34 cellular contexts compared by ENCODE assay signal in genomic region chr17:80203448-80204092, GRCh38. TPM values are rescaled to one million over a fixed set of nuclear protein-coding genes. Genes with fewer than 3 reads are reported as not detected.
A peak's percentile ranks its signal among the peaks of the same experiment; 100 is the strongest.
DNase-seq lines count a peak whose midpoint lies in the region; ATAC-seq, FAIRE-seq and TF ChIP-seq lines count a peak whose summit lies in the region.
"Had no signal": no experiment of that assay in that cellular context is flagged by ENCODE, and none has a peak within 500 bp of the region (broad histone marks: within the 10 kb centered on the region; RNA-seq: fewer than 3 reads in every experiment).

No MANE protein-coding gene starts in this region.

- no peak overlapping the region for H3K4me2 ChIP-seq in A549
- H3K4me2 ChIP-seq in OCI-LY7 (ENCODE audit: low read length): no peak overlapping the region

- BruUV-seq in OCI-LY7 (replicated peaks; lab: Mats Ljungman, UMichigan): no TSS peak

- intact Hi-C loops in OCI-LY7 (cut with micrococcal nuclease; ENCODE audit: unreplicated experiment): no loop called here
- intact Hi-C loops in CD8-positive, alpha-beta T cell (cut with DNase I, micrococcal nuclease): no loop called here

- no peaks in the 10 kb centered on the region for H4K20me1 ChIP-seq in OCI-LY7 (ENCODE audit: insufficient read depth, low read length)

- H3K36me3 ChIP-seq in H7 (replicated peaks; ENCODE audit: control insufficient read depth, insufficient read depth, low read length) (no peaks in the 10 kb centered on the region; the same call in 1 of the 2 replicates), OCI-LY7 (ENCODE audit: insufficient read depth, low read length) (no peaks in the 10 kb centered on the region), endodermal cell (ENCODE audit: control insufficient read depth, insufficient read depth, low read length) (no peaks in the 10 kb centered on the region), tibial nerve (peaks cover 0 to 19% (median 0%) of the 10 kb centered on the region in 3 donors)
- no peaks in the 10 kb centered on the region for H3K36me3 ChIP-seq in CD8-positive, alpha-beta T cell (ENCODE audit: insufficient read depth, low read length)
- H3K36me3 ChIP-seq: neutrophil had no signal

- POLR2A ChIA-PET in A549 (lab: Yijun Ruan, JAX) (interaction anchor here (0.8 kb wide), 1 partner anchor 70 kb away, joined by 3 read pairs; no protein-coding TSS in a partner anchor), OCI-LY7 (lab: Charles Lee) (interaction anchor here (0.6 kb wide), 1 partner anchor 60 kb away, joined by 3 read pairs; no protein-coding TSS in a partner anchor)
- POLR2A ChIA-PET in activated CD4-positive, alpha-beta memory T cell treated with anti-CD3 and anti-CD28 coated beads, Interleukin-2, amount 10 ng/mL, durations not matched to agents 7 days and 5 days (lab: Charles Lee): interaction anchor here (0.9 to 1.4 kb wide), 3 partner anchors 14 to 58 kb away, joined by 3 to 4 read pairs (median 4); no protein-coding TSS in a partner anchor
- POLR2A ChIA-PET in CD8-positive, alpha-beta T cell (lab: Charles Lee): interaction anchor here (0.6 kb wide), 1 partner anchor 95 kb away, joined by 5 read pairs; no protein-coding TSS in a partner anchor

- H3K4me1 Mint-ChIP-seq in endodermal cell: no peaks in the 10 kb centered on the region
- no peaks in the 10 kb centered on the region for H3K4me1 Mint-ChIP-seq in activated CD4-positive, alpha-beta memory T cell treated with anti-CD3 and anti-CD28 coated beads, Interleukin-2, amount 10 ng/mL, durations not matched to agents 7 days and 5 days
- no peaks in the 10 kb centered on the region for H3K4me1 Mint-ChIP-seq in CD8-positive, alpha-beta T cell (ENCODE audit: low read depth)
- H3K4me1 Mint-ChIP-seq: brain had no signal

- H3K9ac ChIP-seq in endodermal cell (ENCODE audit: extremely low read depth, low read length, poor library complexity, severe bottlenecking): no peak overlapping the region

- H3K9me3 ChIP-seq in A549: no peaks in the 10 kb centered on the region
- no peaks in the 10 kb centered on the region for H3K9me3 ChIP-seq in OCI-LY7 (ENCODE audit: low read length)
- H3K9me3 ChIP-seq in endodermal cell (ENCODE audit: control insufficient read depth, low read length): no peaks in the 10 kb centered on the region
- H3K9me3 ChIP-seq in tibial nerve: no peaks in the 10 kb centered on the region
- H3K9me3 ChIP-seq in CD8-positive, alpha-beta T cell (ENCODE audit: low read length): no peaks in the 10 kb centered on the region
- H3K9me3 ChIP-seq: esophagus squamous epithelium, heart right ventricle, neutrophil, tibial artery had no signal

- no peak overlapping the region for H2AFZ ChIP-seq in OCI-LY7 (ENCODE audit: low read length)

- peaks cover 6% of the 10 kb centered on the region; the same call in 2 of the 3 replicates for H3K4me1 ChIP-seq in A549
- H3K4me1 ChIP-seq in OCI-LY7 (ENCODE audit: insufficient read depth, low read length, poor library complexity, severe bottlenecking): no peaks in the 10 kb centered on the region
- H3K4me1 ChIP-seq in endodermal cell (ENCODE audit: control insufficient read depth, insufficient read depth, low read length): no peaks in the 10 kb centered on the region
- H3K4me1 ChIP-seq in tibial nerve: no peaks in the 10 kb centered on the region
- H3K4me1 ChIP-seq in CD8-positive, alpha-beta T cell (ENCODE audit: insufficient read depth, low read length): no peaks in the 10 kb centered on the region
- H3K4me1 ChIP-seq: esophagus squamous epithelium, tibial artery had no signal

- WGBS in A549 (ENCODE audit: missing lambda C conversion rate): 86% methylated on average over 11 of the region's 11 CpGs
- 89 to 98% methylated on average over 7 to 11 of the region's 11 CpGs for WGBS in endodermal cell (ENCODE audit: insufficient coverage in 1 of 2, insufficient read length in 1 of 2), 2 experiments
- WGBS in tibial nerve, 2 donors: 64 to 67% methylated on average over 5 to 8 of the region's 11 CpGs

- DNase-seq in A549 (ENCODE audit: low read depth in 1 of 2, low spot score in 1 of 2) (no peak), H7 (peak; percentile 71), OCI-LY7 (ENCODE audit: low spot score) (peak; percentile 13), endodermal cell (peak; percentile 67), tibial nerve (ENCODE audit: low spot score in 2 of 2) (no peak), cortex of kidney (lab: John Stamatoyannopoulos, UW) (no peak)
- no peak for DNase-seq in activated CD4-positive, alpha-beta memory T cell treated with anti-CD3 and anti-CD28 coated beads, Interleukin-2, amount 10 ng/mL, durations not matched to agents 7 days and 5 days
- DNase-seq in CD8-positive, alpha-beta T cell: no peak
- DNase-seq: ACHN; activated CD4-positive, alpha-beta memory T cell treated with anti-CD3 and anti-CD28 coated beads for 36 hours; activated CD4-positive, alpha-beta T cell treated with anti-CD3 and anti-CD28 coated beads for 1 hour; activated CD8-positive, alpha-beta memory T cell treated with anti-CD3 and anti-CD28 coated beads, Interleukin-2, amount 50 U/mL, for 4 hours; activated naive CD4-positive, alpha-beta T cell treated with anti-CD3 and anti-CD28 coated beads for 36 hours; esophagus squamous epithelium; GDM1; heart right ventricle; Kasumi-1; left ventricle myocardium superior; NCI-H1436 treated with DMSO at 0.1 percent for 48 hours; NCI-H2107; NCI-H345; right cardiac atrium; stimulated activated CD8-positive, alpha-beta memory T cell treated with anti-CD3 and anti-CD28 coated beads, Interleukin-4, amount 100 ng/mL, for 48 hours; T-helper 1 cell; tibial artery had no signal

- peak; percentile 16 to 18; a peak in 2 of 6 replicates for ATAC-seq in A549
- ATAC-seq in CD8-positive, alpha-beta T cell: no peak
- ATAC-seq: heart right ventricle, left ventricle myocardium superior, right cardiac atrium had no signal

- H3K27me3 Mint-ChIP-seq in endodermal cell (ENCODE audit: insufficient read depth): no peaks in the 10 kb centered on the region
- H3K27me3 Mint-ChIP-seq in activated CD4-positive, alpha-beta memory T cell treated with anti-CD3 and anti-CD28 coated beads, Interleukin-2, amount 10 ng/mL, durations not matched to agents 7 days and 5 days: no peaks in the 10 kb centered on the region
- no peaks in the 10 kb centered on the region for H3K27me3 Mint-ChIP-seq in CD8-positive, alpha-beta T cell (ENCODE audit: low read depth)
- H3K27me3 Mint-ChIP-seq: activated CD4-positive, alpha-beta memory T cell treated with anti-CD3 and anti-CD28 coated beads for 36 hours; brain had no signal

- CTCF ChIA-PET in A549 (lab: Yijun Ruan, JAX) (interaction anchor here (0.7 to 2.5 kb wide), 8 partner anchors 8 to 103 kb away, joined by 3 to 12 read pairs (median 4); partner anchors contain the start of gene GAA), OCI-LY7 (lab: Charles Lee; ENCODE audit: unreplicated experiment) (no interaction called here)
- CTCF ChIA-PET in activated CD4-positive, alpha-beta memory T cell treated with anti-CD3 and anti-CD28 coated beads, Interleukin-2, amount 10 ng/mL, durations not matched to agents 7 days and 5 days (lab: Charles Lee): interaction anchor here (1.3 kb wide), 1 partner anchor 60 kb away, joined by 3 read pairs; no protein-coding TSS in a partner anchor
- CTCF ChIA-PET in CD8-positive, alpha-beta T cell (lab: Charles Lee): no interaction called here

- H3K27me3 ChIP-seq in H7 (ENCODE audit: control insufficient read depth, insufficient read depth, low read length) (no peaks in the 10 kb centered on the region), endodermal cell (ENCODE audit: control insufficient read depth, insufficient read depth, low read length, poor library complexity, severe bottlenecking) (no peaks in the 10 kb centered on the region), tibial nerve (no peaks in the 10 kb centered on the region)
- no peaks in the 10 kb centered on the region for H3K27me3 ChIP-seq in CD8-positive, alpha-beta T cell (ENCODE audit: insufficient read depth, low read length)
- H3K27me3 ChIP-seq: esophagus squamous epithelium, heart right ventricle had no signal

- TF ChIP-seq POLR2A in A549 (IDR thresholded peaks at IDR 0.05; ENCODE audit: low read length) (no peak), tibial nerve (IDR thresholded peaks at IDR 0.05) (no peak)

- H3K9me2 ChIP-seq in OCI-LY7 (ENCODE audit: insufficient read depth, low read length): no peaks in the 10 kb centered on the region

- no peaks in the 10 kb centered on the region for H3K9me3 Mint-ChIP-seq in endodermal cell
- H3K9me3 Mint-ChIP-seq in activated CD4-positive, alpha-beta memory T cell treated with anti-CD3 and anti-CD28 coated beads, Interleukin-2, amount 10 ng/mL, durations not matched to agents 7 days and 5 days: no peaks in the 10 kb centered on the region
- no peaks in the 10 kb centered on the region for H3K9me3 Mint-ChIP-seq in CD8-positive, alpha-beta T cell
- H3K9me3 Mint-ChIP-seq: activated CD4-positive, alpha-beta memory T cell treated with anti-CD3 and anti-CD28 coated beads for 36 hours; activated naive CD4-positive, alpha-beta T cell treated with anti-CD3 and anti-CD28 coated beads for 36 hours; activated T-helper 1 cell treated with anti-CD3 and anti-CD28 coated beads, Interleukin-12 subunit alpha, Interleukin-12 subunit beta, Interleukin-2, Interleukin-4 antibody, amounts not matched to agents 30 ng/mL and 10 ng/mL and 1 ng/mL, durations not matched to agents 14 hours and 24 hours and 36 hours; brain had no signal

- H3K27ac ChIP-seq in A549 (peak overlapping the region in 1 of 2 experiments; percentile 62; a peak in 2 of 6 replicates), OCI-LY7 (ENCODE audit: low read depth, low read length, poor library complexity, severe bottlenecking) (no peak overlapping the region), endodermal cell (ENCODE audit: low read depth, low read length) (no peak overlapping the region), tibial nerve (peak overlapping the region in 1 of 4 donors; percentile 11)
- no peak overlapping the region for H3K27ac ChIP-seq in CD8-positive, alpha-beta T cell (ENCODE audit: low read depth, low read length)
- H3K27ac ChIP-seq: esophagus squamous epithelium, heart right ventricle, neutrophil, SK-N-MC, tibial artery had no signal

- no peak for TF ChIP-seq RAD21 in A549 (conservative IDR thresholded peaks at IDR 0.05 in 1 of 2, IDR thresholded peaks at IDR 0.05 in 1 of 2)

- no peak overlapping the region for H3K27ac Mint-ChIP-seq in endodermal cell
- H3K27ac Mint-ChIP-seq in activated CD4-positive, alpha-beta memory T cell treated with anti-CD3 and anti-CD28 coated beads, Interleukin-2, amount 10 ng/mL, durations not matched to agents 7 days and 5 days: no peak overlapping the region
- no peak overlapping the region for H3K27ac Mint-ChIP-seq in CD8-positive, alpha-beta T cell
- H3K27ac Mint-ChIP-seq: activated CD4-positive, alpha-beta memory T cell treated with anti-CD3 and anti-CD28 coated beads for 36 hours; activated T-helper 1 cell treated with anti-CD3 and anti-CD28 coated beads, Interleukin-12 subunit alpha, Interleukin-12 subunit beta, Interleukin-2, Interleukin-4 antibody, amounts not matched to agents 30 ng/mL and 10 ng/mL and 1 ng/mL, durations not matched to agents 14 hours and 24 hours and 36 hours had no signal

- TF ChIP-seq EP300 in A549 (IDR thresholded peaks at IDR 0.05) (no peak), tibial nerve (IDR thresholded peaks at IDR 0.05) (no peak)

- H3K36me3 Mint-ChIP-seq in endodermal cell (ENCODE audit: low read depth): peaks cover 4% of the 10 kb centered on the region
- no peaks in the 10 kb centered on the region for H3K36me3 Mint-ChIP-seq in activated CD4-positive, alpha-beta memory T cell treated with anti-CD3 and anti-CD28 coated beads, Interleukin-2, amount 10 ng/mL, durations not matched to agents 7 days and 5 days (ENCODE audit: low read depth)
- H3K36me3 Mint-ChIP-seq in CD8-positive, alpha-beta T cell: no peaks in the 10 kb centered on the region
- H3K36me3 Mint-ChIP-seq: activated CD4-positive, alpha-beta memory T cell treated with anti-CD3 and anti-CD28 coated beads for 36 hours; brain had no signal

- no peak overlapping the region for H3K4me3 Mint-ChIP-seq in endodermal cell
- no peak overlapping the region for H3K4me3 Mint-ChIP-seq in activated CD4-positive, alpha-beta memory T cell treated with anti-CD3 and anti-CD28 coated beads, Interleukin-2, amount 10 ng/mL, durations not matched to agents 7 days and 5 days
- no peak overlapping the region for H3K4me3 Mint-ChIP-seq in CD8-positive, alpha-beta T cell
- H3K4me3 Mint-ChIP-seq: activated CD4-positive, alpha-beta memory T cell treated with anti-CD3 and anti-CD28 coated beads for 36 hours; activated naive CD4-positive, alpha-beta T cell treated with anti-CD3 and anti-CD28 coated beads for 36 hours; activated T-helper 1 cell treated with anti-CD3 and anti-CD28 coated beads, Interleukin-12 subunit alpha, Interleukin-12 subunit beta, Interleukin-2, Interleukin-4 antibody, amounts not matched to agents 30 ng/mL and 10 ng/mL and 1 ng/mL, durations not matched to agents 14 hours and 24 hours and 36 hours; brain had no signal

- H3K4me3 ChIP-seq in A549 (no peak overlapping the region), H7 (ENCODE audit: insufficient read depth, low read depth, low read length) (no peak overlapping the region), OCI-LY7 (ENCODE audit: low read depth, low read length, poor library complexity, severe bottlenecking) (no peak overlapping the region), endodermal cell (ENCODE audit: low read length) (no peak overlapping the region), tibial nerve (no peak overlapping the region)
- no peak overlapping the region for H3K4me3 ChIP-seq in CD8-positive, alpha-beta T cell (ENCODE audit: low read depth, low read length)
- H3K4me3 ChIP-seq: esophagus squamous epithelium, heart right ventricle, SK-N-MC, tibial artery had no signal

- TF ChIP-seq CTCF in A549 (IDR thresholded peaks at IDR 0.05) (no peak), OCI-LY7 (conservative IDR thresholded peaks at IDR 0.05; ENCODE audit: low read length) (peak; percentile 49), endodermal cell (conservative IDR thresholded peaks at IDR 0.05) (peak; percentile 44), tibial nerve (IDR thresholded peaks at IDR 0.05) (no peak)
- TF ChIP-seq CTCF in CD8-positive, alpha-beta T cell (IDR thresholded peaks at IDR 0.05): no peak

- no peak for FAIRE-seq in A549 (lab: Jason Lieb, UNC)
- FAIRE-seq: endometrium, frontal cortex, keratinocyte, TTC549 had no signal

- H3K79me2 ChIP-seq in OCI-LY7 (ENCODE audit: insufficient read depth, low read depth, low read length): no peaks in the 10 kb centered on the region

RNA-seq across cellular contexts. Expression of gene SGSH, which starts 16.6 kb away (rescaled TPM):
- polyA plus RNA-seq in A549 (2011; rRNA removed) (14.1 and 14.5 TPM in 2 replicates), A549 (2017; fragmentation: RNase III; extraction: RNeasy Plus Mini Kit Qiagen cat#74134 plus additional on column Dnase treatment) (24.0 to 26.2 TPM (median 24.7 TPM) in 3 replicates)
- 25.4 and 26.4 TPM in 2 replicates for polyA plus RNA-seq in A549 (2012; cell fraction: cytosol; rRNA removed)
- polyA plus RNA-seq in A549 (2012; cell fraction: nucleus; rRNA removed): 118 and 137 TPM in 2 replicates
- 9.2 and 12.4 TPM in 2 replicates for polyA minus RNA-seq in A549 (2011; rRNA and poly(A)+ RNA removed)
- 10.2 and 12.5 TPM in 2 replicates for total RNA-seq in H7 (2014; rRNA removed; shearing (Covaris generic))
- 13.8 and 14.3 TPM in 2 replicates for total RNA-seq in OCI-LY7 (2014; rRNA removed; shearing (Covaris generic))
- total RNA-seq in OCI-LY7 (2022) (38.4 and 45.5 TPM in 2 replicates), endodermal cell (10 to 100 TPM; 40.4 to 42.5 TPM), tibial nerve (10 to 100 TPM; 26.1 to 50.5 (median 34.6) TPM)
- 27.5 TPM for polyA plus RNA-seq in endodermal cell (2013, experiment 1 of 2)
- polyA plus RNA-seq in endodermal cell (2013, experiment 2 of 2): 21.8 TPM
- 10 to 100 TPM; 56.5 to 61.1 TPM for total RNA-seq in activated CD4-positive, alpha-beta memory T cell treated with anti-CD3 and anti-CD28 coated beads, Interleukin-2, amount 10 ng/mL, durations not matched to agents 7 days and 5 days
- total RNA-seq in CD8-positive, alpha-beta T cell: 10 to 100 TPM; 80.3 to 86.6 TPM

RNA-seq across cellular contexts. Expression of gene SLC26A11, which starts 16.7 kb away (rescaled TPM):
- polyA plus RNA-seq in A549 (2011; rRNA removed) (8.3 and 9.5 TPM in 2 replicates), A549 (2017; fragmentation: RNase III; extraction: RNeasy Plus Mini Kit Qiagen cat#74134 plus additional on column Dnase treatment) (9.1 to 13.7 TPM (median 13.1 TPM) in 3 replicates)
- 13.7 and 22.6 TPM in 2 replicates for polyA plus RNA-seq in A549 (2012; cell fraction: cytosol; rRNA removed)
- polyA plus RNA-seq in A549 (2012; cell fraction: nucleus; rRNA removed): 75.4 and 89.8 TPM in 2 replicates
- 6.9 and 12.4 TPM in 2 replicates for polyA minus RNA-seq in A549 (2011; rRNA and poly(A)+ RNA removed)
- 19.4 and 20.6 TPM in 2 replicates for total RNA-seq in H7 (2014; rRNA removed; shearing (Covaris generic))
- total RNA-seq in OCI-LY7 (2014; rRNA removed; shearing (Covaris generic)): 3.5 and 6.0 TPM in 2 replicates
- total RNA-seq in OCI-LY7 (2022) (2.9 and 4.1 TPM in 2 replicates), endodermal cell (10 to 100 TPM; 43.7 to 48.2 TPM), tibial nerve (10 to 100 TPM; 14.4 to 44.7 (median 21.5) TPM)
- polyA plus RNA-seq in endodermal cell (2013, experiment 1 of 2): 25.4 TPM
- 25.1 TPM for polyA plus RNA-seq in endodermal cell (2013, experiment 2 of 2)
- total RNA-seq in activated CD4-positive, alpha-beta memory T cell treated with anti-CD3 and anti-CD28 coated beads, Interleukin-2, amount 10 ng/mL, durations not matched to agents 7 days and 5 days: 10 to 100 TPM; 16.0 to 20.0 TPM
- 10 to 100 TPM; 44.4 to 48.7 TPM for total RNA-seq in CD8-positive, alpha-beta T cell

RNA-seq across cellular contexts. Expression of gene CARD14, which starts 33.7 kb away (rescaled TPM):
- 0.11 and 0.18 TPM in 2 replicates for polyA plus RNA-seq in A549 (2011; rRNA removed)
- 0.12 and 0.18 TPM in 2 replicates for polyA plus RNA-seq in A549 (2012; cell fraction: cytosol; rRNA removed)
- 0.66 and 0.71 TPM in 2 replicates for polyA plus RNA-seq in A549 (2012; cell fraction: nucleus; rRNA removed)
- polyA plus RNA-seq in A549 (2017; fragmentation: RNase III; extraction: RNeasy Plus Mini Kit Qiagen cat#74134 plus additional on column Dnase treatment): 0.08 to 0.26 TPM (median 0.17 TPM) in 3 replicates
- polyA minus RNA-seq in A549 (2011; rRNA and poly(A)+ RNA removed): 0.15 and 0.17 TPM in 2 replicates
- 0.11 and 0.55 TPM in 2 replicates for total RNA-seq in H7 (2014; rRNA removed; shearing (Covaris generic))
- not detected in 2 replicates for total RNA-seq in OCI-LY7 (2014; rRNA removed; shearing (Covaris generic))
- total RNA-seq in OCI-LY7 (2022): not detected in 2 replicates
- under 1 TPM in 1 of 2 donors, not detected in 1; 0.31 TPM for total RNA-seq in endodermal cell
- 0.50 TPM for polyA plus RNA-seq in endodermal cell (2013, experiment 1 of 2)
- polyA plus RNA-seq in endodermal cell (2013, experiment 2 of 2): 0.37 TPM
- 1 to 10 TPM in 3 of 4 donors, under 1 TPM in 1; 0.22 to 4.4 (median 1.3) TPM for total RNA-seq in tibial nerve
- total RNA-seq in activated CD4-positive, alpha-beta memory T cell treated with anti-CD3 and anti-CD28 coated beads, Interleukin-2, amount 10 ng/mL, durations not matched to agents 7 days and 5 days: not detected
- total RNA-seq in CD8-positive, alpha-beta T cell: not detected
- total RNA-seq: activated CD4-positive, alpha-beta memory T cell treated with anti-CD3 and anti-CD28 coated beads for 36 hours; activated naive CD4-positive, alpha-beta T cell treated with anti-CD3 and anti-CD28 coated beads for 36 hours; activated T-helper 1 cell treated with anti-CD3 and anti-CD28 coated beads, Interleukin-12 subunit alpha, Interleukin-12 subunit beta, Interleukin-2, Interleukin-4 antibody, amounts not matched to agents 30 ng/mL and 10 ng/mL and 1 ng/mL, durations not matched to agents 14 hours and 24 hours and 36 hours; left ventricle myocardium superior had no signal
- polyA plus RNA-seq: BJ had no signal

RNA-seq across cellular contexts. Expression of gene EIF4A3, which starts 56.6 kb away (rescaled TPM):
- polyA plus RNA-seq in A549 (2011; rRNA removed) (181 and 201 TPM in 2 replicates), A549 (2017; fragmentation: RNase III; extraction: RNeasy Plus Mini Kit Qiagen cat#74134 plus additional on column Dnase treatment) (180 to 196 TPM (median 189 TPM) in 3 replicates)
- 517 and 750 TPM in 2 replicates for polyA plus RNA-seq in A549 (2012; cell fraction: cytosol; rRNA removed)
- polyA plus RNA-seq in A549 (2012; cell fraction: nucleus; rRNA removed): 1,131 and 1,135 TPM in 2 replicates
- 107 and 110 TPM in 2 replicates for polyA minus RNA-seq in A549 (2011; rRNA and poly(A)+ RNA removed)
- total RNA-seq in H7 (2014; rRNA removed; shearing (Covaris generic)): 126 and 138 TPM in 2 replicates
- 312 and 313 TPM in 2 replicates for total RNA-seq in OCI-LY7 (2014; rRNA removed; shearing (Covaris generic))
- total RNA-seq in OCI-LY7 (2022) (249 and 259 TPM in 2 replicates), endodermal cell (100 to 1,000 TPM; 107 to 110 TPM), tibial nerve (10 to 100 TPM; 34.5 to 69.0 (median 59.2) TPM)
- polyA plus RNA-seq in endodermal cell (2013, experiment 1 of 2): 126 TPM
- polyA plus RNA-seq in endodermal cell (2013, experiment 2 of 2): 123 TPM
- 100 to 1,000 TPM; 109 to 115 TPM for total RNA-seq in activated CD4-positive, alpha-beta memory T cell treated with anti-CD3 and anti-CD28 coated beads, Interleukin-2, amount 10 ng/mL, durations not matched to agents 7 days and 5 days
- 100 to 1,000 TPM; 121 to 123 TPM for total RNA-seq in CD8-positive, alpha-beta T cell

RNA-seq across cellular contexts. Expression of gene RNF213, which starts 57.1 kb away (rescaled TPM):
- polyA plus RNA-seq in A549 (2011; rRNA removed): 127 and 182 TPM in 2 replicates
- polyA plus RNA-seq in A549 (2012; cell fraction: cytosol; rRNA removed): 64.8 and 76.2 TPM in 2 replicates
- 268 and 329 TPM in 2 replicates for polyA plus RNA-seq in A549 (2012; cell fraction: nucleus; rRNA removed)
- 55.6 to 61.6 TPM (median 59.1 TPM) in 3 replicates for polyA plus RNA-seq in A549 (2017; fragmentation: RNase III; extraction: RNeasy Plus Mini Kit Qiagen cat#74134 plus additional on column Dnase treatment)
- polyA minus RNA-seq in A549 (2011; rRNA and poly(A)+ RNA removed): 331 and 462 TPM in 2 replicates
- 29.4 and 48.8 TPM in 2 replicates for total RNA-seq in H7 (2014; rRNA removed; shearing (Covaris generic))
- 41.9 and 58.8 TPM in 2 replicates for total RNA-seq in OCI-LY7 (2014; rRNA removed; shearing (Covaris generic))
- total RNA-seq in OCI-LY7 (2022): 64.0 and 68.6 TPM in 2 replicates
- 100 to 1,000 TPM in 1 of 2 donors, 10 to 100 TPM in 1; 98.8 to 136 TPM for total RNA-seq in endodermal cell
- 30.0 TPM for polyA plus RNA-seq in endodermal cell (2013, experiment 1 of 2)
- polyA plus RNA-seq in endodermal cell (2013, experiment 2 of 2): 28.2 TPM
- 100 to 1,000 TPM; 107 to 148 (median 119) TPM for total RNA-seq in tibial nerve
- total RNA-seq in activated CD4-positive, alpha-beta memory T cell treated with anti-CD3 and anti-CD28 coated beads, Interleukin-2, amount 10 ng/mL, durations not matched to agents 7 days and 5 days: 100 to 1,000 TPM; 787 to 849 TPM
- total RNA-seq in CD8-positive, alpha-beta T cell: 100 to 1,000 TPM; 318 to 336 TPM

Comparison
In these comparisons a context has a peak if more than half of its experiments do, and no peak if none do; other contexts are left out.
1. DNase-seq: peak in H7 (single experiment), OCI-LY7 (single experiment) and endodermal cell (single experiment); none in A549 (0 of 2), tibial nerve (0 of 2), activated CD4-positive, alpha-beta memory T cell treated with anti-CD3 and anti-CD28 coated beads, Interleukin-2, amount 10 ng/mL, durations not matched to agents 7 days and 5 days (single experiment), cortex of kidney (single experiment) and CD8-positive, alpha-beta T cell (0 of 7).
2. CTCF ChIP-seq: peak in OCI-LY7 (single experiment) and endodermal cell (single experiment); none in A549 (single experiment), tibial nerve (0 of 5) and CD8-positive, alpha-beta T cell (single experiment).
3. CTCF ChIA-PET loops: an anchor here in A549 (0.7 to 2.5 kb wide) and activated CD4-positive, alpha-beta memory T cell treated with anti-CD3 and anti-CD28 coated beads, Interleukin-2, amount 10 ng/mL, durations not matched to agents 7 days and 5 days (1.3 kb wide); none called in OCI-LY7 and CD8-positive, alpha-beta T cell.